In genomic region chr14:76955575-76956252, GRCh38 we compare ENCODE assay signal across 8 cellular contexts.
DNase-seq lines count a peak whose midpoint lies in the region; ATAC-seq and TF ChIP-seq lines count a peak whose summit lies in the region.

No MANE protein-coding gene starts in this region.

- peak; percentile 34 for ATAC-seq in omental fat pad (ENCODE audit: low FRiP score)

- no peaks in the 10 kb centered on the region for H3K36me3 ChIP-seq in uterus

- TF ChIP-seq POLR2A in uterus (IDR thresholded peaks at IDR 0.05), result no peak

- H3K4me3 ChIP-seq in fibroblast of mammary gland (ENCODE audit: control insufficient read depth, low read depth, low read length), result no peak overlapping the region
- H3K4me3 ChIP-seq in uterus, result peak overlapping the region; percentile 32 to 43

- DNase-seq in EL (peak; percentile 75), H4 (ENCODE audit: low spot score) (peak; percentile 42), NCI-H526 treated with DMSO at 0.1 percent for 48 hours (lab: John Stamatoyannopoulos, UW) (peak; percentile 49), fibroblast of mammary gland (ENCODE audit: low read depth) (peak; percentile 69), omental fat pad (ENCODE audit: low spot score) (no peak), uterus (no peak), T1000 (lab: John Stamatoyannopoulos, UW) (no peak)
- DNase-seq in activated CD8-positive, alpha-beta memory T cell treated with anti-CD3 and anti-CD28 coated beads, Interleukin-2, amount 50 U/mL, for 48 hours, result peak; percentile 77

- intact Hi-C loops in uterus (cut with DNase I; ENCODE audit: low total_unique reads), result no loop called here

- TF ChIP-seq CTCF in fibroblast of mammary gland (conservative IDR thresholded peaks at IDR 0.05; ENCODE audit: control insufficient read depth, insufficient read depth, low read depth, low read length) (no peak), omental fat pad (IDR thresholded peaks at IDR 0.05) (no peak), uterus (IDR thresholded peaks at IDR 0.05) (no peak)

- peaks cover 0 to 18% of the 10 kb centered on the region in 2 donors for H3K4me1 ChIP-seq in uterus

- no peaks in the 10 kb centered on the region for H3K27me3 ChIP-seq in uterus

- peak overlapping the region; percentile 92 to 95 for H3K27ac ChIP-seq in uterus

- H3K9me3 ChIP-seq in uterus, result no peaks in the 10 kb centered on the region

Comparison
In these comparisons a context has a peak if more than half of its experiments do, and no peak if none do; other contexts are left out.
1. DNase-seq: peak in EL (single experiment), H4 (single experiment), NCI-H526 treated with DMSO at 0.1 percent for 48 hours (single experiment), activated CD8-positive, alpha-beta memory T cell treated with anti-CD3 and anti-CD28 coated beads, Interleukin-2, amount 50 U/mL, for 48 hours (single experiment) and fibroblast of mammary gland (single experiment); none in omental fat pad (single experiment), uterus (0 of 2) and T1000 (single experiment).